ENCODE assay signal across 21 cellular contexts in genomic region chr1:41598325-41598724, GRCh38.
DNase-seq lines count a peak whose midpoint lies in the region; ATAC-seq and TF ChIP-seq lines count a peak whose summit lies in the region.
"Had no signal": no experiment of that assay in that cellular context is flagged by ENCODE, and none has a peak within 500 bp of the region (broad histone marks: within the 10 kb centered on the region; RNA-seq: fewer than 3 reads in every experiment).

No MANE protein-coding gene starts in this region.

- peaks cover 16% of the 10 kb centered on the region; the same call in 1 of the 2 replicates for H3K36me3 ChIP-seq in DND-41 (ENCODE audit: insufficient read depth, low read length)

- peak overlapping the region; percentile 55 for H3K27ac Mint-ChIP-seq in activated T-cell treated with anti-CD3 and anti-CD28 coated beads, Interleukin-2, amount 50 U/mL, for 72 hours
- peak overlapping the region; percentile 62 for H3K27ac Mint-ChIP-seq in activated T-helper 1 cell treated with anti-CD3 and anti-CD28 coated beads, Interleukin-12 subunit alpha, Interleukin-12 subunit beta, Interleukin-2, Interleukin-4 antibody, amounts not matched to agents 30 ng/mL and 10 ng/mL and 1 ng/mL, durations not matched to agents 14 hours and 24 hours and 36 hours
- H3K27ac Mint-ChIP-seq in stimulated activated effector memory CD8-positive, alpha-beta T cell treated with anti-CD3 and anti-CD28 coated beads, Interleukin-12 subunit alpha, Interleukin-12 subunit beta, amount 100 ng/mL, for 72 hours: no peak overlapping the region
- H3K27ac Mint-ChIP-seq: B cell had no signal

- H3K27ac ChIP-seq in DND-41 (ENCODE audit: low read length): peak overlapping the region; percentile 43
- H3K27ac ChIP-seq: C4-2B, KMS-11 had no signal

- intact Hi-C loops in activated T-helper 1 cell treated with anti-CD3 and anti-CD28 coated beads, Interleukin-12 subunit alpha, Interleukin-12 subunit beta, Interleukin-2, Interleukin-4 antibody, amounts not matched to agents 30 ng/mL and 10 ng/mL and 1 ng/mL, durations not matched to agents 14 hours and 24 hours and 36 hours (cut with micrococcal nuclease): no loop called here

- no peak overlapping the region for H3K4me3 ChIP-seq in DND-41 (ENCODE audit: low read depth in 1 of 2, low read length in 2 of 2)

- no peak overlapping the region for H3K4me2 ChIP-seq in DND-41 (ENCODE audit: insufficient read depth, low read length)
- H3K4me2 ChIP-seq: KMS-11 had no signal

- no peaks in the 10 kb centered on the region for H3K9me3 ChIP-seq in DND-41 (ENCODE audit: insufficient read depth, low read length, severe bottlenecking)

- peaks cover 99% of the 10 kb centered on the region for H3K79me2 ChIP-seq in DND-41 (ENCODE audit: insufficient read depth, low read length)

- H2AFZ ChIP-seq in DND-41 (ENCODE audit: low read depth, low read length): no peak overlapping the region

- H3K4me1 Mint-ChIP-seq in activated T-cell treated with anti-CD3 and anti-CD28 coated beads, Interleukin-2, amount 50 U/mL, for 72 hours (ENCODE audit: low read depth): peaks cover 61% of the 10 kb centered on the region
- H3K4me1 Mint-ChIP-seq in activated T-helper 1 cell treated with anti-CD3 and anti-CD28 coated beads, Interleukin-12 subunit alpha, Interleukin-12 subunit beta, Interleukin-2, Interleukin-4 antibody, amounts not matched to agents 30 ng/mL and 10 ng/mL and 1 ng/mL, durations not matched to agents 14 hours and 24 hours and 36 hours (ENCODE audit: low read depth): peaks cover 57% of the 10 kb centered on the region
- H3K4me1 Mint-ChIP-seq in stimulated activated effector memory CD8-positive, alpha-beta T cell treated with anti-CD3 and anti-CD28 coated beads, Interleukin-12 subunit alpha, Interleukin-12 subunit beta, amount 100 ng/mL, for 72 hours: peaks cover 27% of the 10 kb centered on the region

- no peak for DNase-seq in activated T-cell treated with anti-CD3 and anti-CD28 coated beads, Interleukin-2, amount 50 U/mL, for 72 hours
- no peak for DNase-seq in activated T-cell treated with anti-CD3 and anti-CD28 coated beads, Interleukin-2, amount 50 U/mL, for 1 hour
- DNase-seq in DND-41: no peak
- no peak for DNase-seq in activated T-helper 1 cell treated with anti-CD3 and anti-CD28 coated beads, Interleukin-12 subunit alpha, Interleukin-12 subunit beta, Interleukin-2, Interleukin-4 antibody, amounts not matched to agents 30 ng/mL and 10 ng/mL and 1 ng/mL, durations not matched to agents 14 hours and 24 hours and 36 hours (ENCODE audit: low spot score)
- DNase-seq in stimulated activated effector memory CD8-positive, alpha-beta T cell treated with anti-CD3 and anti-CD28 coated beads, Interleukin-12 subunit alpha, Interleukin-12 subunit beta, amount 100 ng/mL, for 72 hours (ENCODE audit: low spot score in 2 of 2): no peak
- DNase-seq in stimulated activated CD4-positive, alpha-beta T cell treated with anti-CD3 and anti-CD28 coated beads, Interleukin-4, amount 100 ng/mL, for 24 hours: no peak
- no peak for DNase-seq in left lobe of liver (ENCODE audit: low spot score)
- DNase-seq: CD8-positive, alpha-beta memory T cell; DMS 273 treated with DMSO at 0.1 percent for 48 hours; DMS79; GF-D8; MM.1S; NCI-H2029; NCI-H446 treated with DMSO at 0.1 percent for 48 hours; NCI-H526; NK-92 treated with Interleukin-12 subunit alpha and Interleukin-12 subunit beta, amount 100 ng/mL, for 24 hours; PC-3 had no signal

- H3K9ac ChIP-seq in DND-41 (ENCODE audit: low read depth, low read length): no peak overlapping the region
- H3K9ac ChIP-seq: KMS-11 had no signal

- TF ChIP-seq CTCF in DND-41 (IDR thresholded peaks at IDR 0.05; ENCODE audit: borderline replicate concordance, extremely low read depth, low read length, poor library complexity, severe bottlenecking): no peak

- H4K20me1 ChIP-seq in DND-41 (ENCODE audit: insufficient read depth, low read length): peaks cover 65% of the 10 kb centered on the region

- H3K9me3 Mint-ChIP-seq in activated T-cell treated with anti-CD3 and anti-CD28 coated beads, Interleukin-2, amount 50 U/mL, for 72 hours: peaks cover 2% of the 10 kb centered on the region in 2 donors
- peaks cover 10% of the 10 kb centered on the region for H3K9me3 Mint-ChIP-seq in activated T-helper 1 cell treated with anti-CD3 and anti-CD28 coated beads, Interleukin-12 subunit alpha, Interleukin-12 subunit beta, Interleukin-2, Interleukin-4 antibody, amounts not matched to agents 30 ng/mL and 10 ng/mL and 1 ng/mL, durations not matched to agents 14 hours and 24 hours and 36 hours
- no peaks in the 10 kb centered on the region for H3K9me3 Mint-ChIP-seq in stimulated activated effector memory CD8-positive, alpha-beta T cell treated with anti-CD3 and anti-CD28 coated beads, Interleukin-12 subunit alpha, Interleukin-12 subunit beta, amount 100 ng/mL, for 72 hours

- no peak overlapping the region for H3K4me3 Mint-ChIP-seq in activated T-cell treated with anti-CD3 and anti-CD28 coated beads, Interleukin-2, amount 50 U/mL, for 72 hours
- H3K4me3 Mint-ChIP-seq in activated T-helper 1 cell treated with anti-CD3 and anti-CD28 coated beads, Interleukin-12 subunit alpha, Interleukin-12 subunit beta, Interleukin-2, Interleukin-4 antibody, amounts not matched to agents 30 ng/mL and 10 ng/mL and 1 ng/mL, durations not matched to agents 14 hours and 24 hours and 36 hours: no peak overlapping the region
- no peak overlapping the region for H3K4me3 Mint-ChIP-seq in stimulated activated effector memory CD8-positive, alpha-beta T cell treated with anti-CD3 and anti-CD28 coated beads, Interleukin-12 subunit alpha, Interleukin-12 subunit beta, amount 100 ng/mL, for 72 hours
- H3K4me3 Mint-ChIP-seq: B cell; CD8-positive, alpha-beta memory T cell had no signal

- peak; percentile 79 to 94 for ATAC-seq in activated T-cell treated with anti-CD3 and anti-CD28 coated beads, Interleukin-2, amount 50 U/mL, for 72 hours (replicated peaks in 1 of 2)
- no peak for ATAC-seq in DND-41 (ENCODE audit: insufficient read depth, low read depth)
- ATAC-seq in stimulated activated effector memory CD8-positive, alpha-beta T cell treated with anti-CD3 and anti-CD28 coated beads, Interleukin-12 subunit alpha, Interleukin-12 subunit beta, amount 100 ng/mL, for 72 hours: peak; percentile 69
- no peak for ATAC-seq in left lobe of liver
- ATAC-seq: HCT116, PC-3 had no signal

- H3K27me3 Mint-ChIP-seq in activated T-cell treated with anti-CD3 and anti-CD28 coated beads, Interleukin-2, amount 50 U/mL, for 72 hours (ENCODE audit: low read depth): no peaks in the 10 kb centered on the region
- no peaks in the 10 kb centered on the region for H3K27me3 Mint-ChIP-seq in activated T-helper 1 cell treated with anti-CD3 and anti-CD28 coated beads, Interleukin-12 subunit alpha, Interleukin-12 subunit beta, Interleukin-2, Interleukin-4 antibody, amounts not matched to agents 30 ng/mL and 10 ng/mL and 1 ng/mL, durations not matched to agents 14 hours and 24 hours and 36 hours (ENCODE audit: insufficient read depth)
- H3K27me3 Mint-ChIP-seq: B cell; CD8-positive, alpha-beta memory T cell had no signal

- H3K4me1 ChIP-seq in DND-41 (ENCODE audit: insufficient read depth, low read length): no peaks in the 10 kb centered on the region

- peaks cover 0 to 28% of the 10 kb centered on the region in 2 donors for H3K36me3 Mint-ChIP-seq in activated T-cell treated with anti-CD3 and anti-CD28 coated beads, Interleukin-2, amount 50 U/mL, for 72 hours (ENCODE audit: insufficient read depth in 2 of 2)
- H3K36me3 Mint-ChIP-seq in activated T-helper 1 cell treated with anti-CD3 and anti-CD28 coated beads, Interleukin-12 subunit alpha, Interleukin-12 subunit beta, Interleukin-2, Interleukin-4 antibody, amounts not matched to agents 30 ng/mL and 10 ng/mL and 1 ng/mL, durations not matched to agents 14 hours and 24 hours and 36 hours (ENCODE audit: low read depth): peaks cover 40% of the 10 kb centered on the region
- peaks cover 4% of the 10 kb centered on the region for H3K36me3 Mint-ChIP-seq in stimulated activated effector memory CD8-positive, alpha-beta T cell treated with anti-CD3 and anti-CD28 coated beads, Interleukin-12 subunit alpha, Interleukin-12 subunit beta, amount 100 ng/mL, for 72 hours

- no peaks in the 10 kb centered on the region for H3K27me3 ChIP-seq in DND-41 (ENCODE audit: insufficient read depth, low read length, poor library complexity)

Comparison
In these comparisons a context has a peak if more than half of its experiments do, and no peak if none do; other contexts are left out.
1. ATAC-seq: peak in activated T-cell treated with anti-CD3 and anti-CD28 coated beads, Interleukin-2, amount 50 U/mL, for 72 hours (2 of 2) and stimulated activated effector memory CD8-positive, alpha-beta T cell treated with anti-CD3 and anti-CD28 coated beads, Interleukin-12 subunit alpha, Interleukin-12 subunit beta, amount 100 ng/mL, for 72 hours (single experiment); none in DND-41 (single experiment) and left lobe of liver (single experiment).